ENCODE assay signal across 1 cellular context in the genomic region with DNA sequence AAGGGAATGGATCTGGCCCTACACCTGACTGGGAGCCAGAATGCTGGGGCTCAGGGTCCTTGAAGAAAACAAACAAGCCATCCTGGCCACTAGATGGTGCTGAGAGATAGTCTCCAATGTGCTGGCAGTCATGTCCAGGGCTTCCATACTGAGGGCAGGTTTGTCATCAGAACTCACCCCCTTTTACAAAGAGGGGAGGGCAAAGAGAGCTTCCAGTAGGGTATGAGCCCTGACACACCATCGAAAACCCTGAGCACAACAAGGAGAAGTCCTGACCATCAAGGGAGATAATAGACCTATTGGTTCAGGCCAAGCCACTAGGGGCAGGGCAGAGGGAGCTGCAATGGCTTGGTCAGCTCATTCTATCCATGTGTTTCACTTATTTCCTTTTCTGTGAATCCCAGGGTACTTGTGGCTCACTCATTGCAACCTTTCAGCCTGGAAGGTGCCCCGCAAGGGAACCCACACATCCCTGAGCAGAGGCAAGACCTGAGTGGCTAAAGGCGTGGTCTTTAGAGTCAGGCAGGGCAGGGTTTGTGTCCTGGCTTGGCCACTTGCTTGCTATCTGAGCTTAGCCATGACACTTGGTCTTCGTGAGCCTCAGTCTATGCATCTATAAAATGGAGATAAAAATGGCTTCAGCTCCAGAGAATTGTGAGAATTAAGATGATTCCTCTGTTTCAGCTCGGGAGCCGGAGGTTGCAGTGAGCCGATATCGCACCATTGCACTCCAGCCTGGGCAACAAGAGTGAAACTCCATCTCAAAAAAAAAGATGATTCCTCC.
TF ChIP-seq lines count a peak whose summit lies in the region.

No MANE protein-coding gene starts in this region.

TF ChIP-seq in endothelial cell of umbilical vein, 7 proteins besides CTCF, POLR2A, EP300 and RAD21:
- TF ChIP-seq JUN (IDR thresholded peaks at IDR 0.05; ENCODE audit: borderline replicate concordance, insufficient read depth, insufficient read length, low read depth) (no peak), MAX (IDR thresholded peaks at IDR 0.05; ENCODE audit: insufficient read depth, insufficient read length) (no peak), MYC (IDR thresholded peaks at IDR 0.05; ENCODE audit: low read depth, low read length) (no peak), GATA2 (IDR thresholded peaks at IDR 0.05; ENCODE audit: insufficient read depth, insufficient read length, low read depth, low read length) (no peak), FOS (IDR thresholded peaks at IDR 0.05; ENCODE audit: borderline replicate concordance, insufficient read depth, low read length) (no peak), POLR2AphosphoS5 (IDR thresholded peaks at IDR 0.05; ENCODE audit: insufficient read depth, low read depth, low read length) (no peak), EZH2 (IDR thresholded peaks at IDR 0.05; ENCODE audit: borderline replicate concordance, low read depth, low read length, severe bottlenecking) (no peak)
